Comparison of ENCODE assay signal across 11 cellular contexts in genomic region chr9:121207371-121207940, GRCh38. TPM values are rescaled to one million over a fixed set of nuclear protein-coding genes. Genes with fewer than 3 reads are reported as not detected.
DNase-seq lines count a peak whose midpoint lies in the region; ATAC-seq and TF ChIP-seq lines count a peak whose summit lies in the region.
"Had no signal": no experiment of that assay in that cellular context is flagged by ENCODE, and none has a peak within 500 bp of the region (broad histone marks: within the 10 kb centered on the region; RNA-seq: fewer than 3 reads in every experiment).

No MANE protein-coding gene starts in this region.

- intact Hi-C loops in PC-3 (cut with micrococcal nuclease) = no loop called here
- intact Hi-C loops in A673 (cut with micrococcal nuclease; ENCODE audit: unreplicated experiment) = no loop called here
- intact Hi-C loops in breast epithelium (cut with DNase I; ENCODE audit: low total_unique reads) = loop anchor here (10.0 kb wide), 1 partner anchor 197 kb away; no protein-coding TSS in a partner anchor

- peak; percentile 28 for TF ChIP-seq POLR2A in Raji (IDR thresholded peaks at IDR 0.05; ENCODE audit: insufficient read depth, low read depth, low read length)
- no peak for TF ChIP-seq POLR2A in breast epithelium (IDR thresholded peaks at IDR 0.05)

- H3K9me3 Mint-ChIP-seq in CD4-positive, CD25-positive, alpha-beta regulatory T cell = peaks cover 0 to 1% (median 0%) of the 10 kb centered on the region in 7 donors

- no peaks in the 10 kb centered on the region for H3K27me3 Mint-ChIP-seq in CD4-positive, CD25-positive, alpha-beta regulatory T cell

- no peak overlapping the region for H2AFZ ChIP-seq in PC-3 (ENCODE audit: low read length)

- H3K9ac ChIP-seq in PC-3 (ENCODE audit: low read length) = no peak overlapping the region
- H3K9ac ChIP-seq: SK-N-SH had no signal

- ATAC-seq in CD4-positive, CD25-positive, alpha-beta regulatory T cell (ENCODE audit: low read depth in 2 of 2) = peak; percentile 67 to 82
- ATAC-seq in GM19351 (IDR thresholded peaks at IDR 0.05; ENCODE audit: unreplicated experiment) (peak; percentile 82), HG03039 (IDR thresholded peaks at IDR 0.05; ENCODE audit: unreplicated experiment) (peak; percentile 71), PC-3 (no peak)

- H3K27me3 ChIP-seq in CD4-positive, CD25-positive, alpha-beta regulatory T cell (ENCODE audit: control insufficient read depth, insufficient read depth, low read length) = no peaks in the 10 kb centered on the region
- H3K27me3 ChIP-seq in PC-3 (ENCODE audit: low read length) (no peaks in the 10 kb centered on the region), A673 (replicated peaks; ENCODE audit: insufficient read depth, low read depth, low read length, poor library complexity) (no peaks in the 10 kb centered on the region), breast epithelium (no peaks in the 10 kb centered on the region)

- peak overlapping the region in 3 of 4 donors; percentile 46 to 60 (median 60) for H3K4me3 Mint-ChIP-seq in CD4-positive, CD25-positive, alpha-beta regulatory T cell

- no peaks in the 10 kb centered on the region for H3K36me3 ChIP-seq in CD4-positive, CD25-positive, alpha-beta regulatory T cell (ENCODE audit: control insufficient read depth, insufficient read depth, low read length)
- no peaks in the 10 kb centered on the region for H3K36me3 ChIP-seq in PC-3 (ENCODE audit: low read depth, low read length)
- no peaks in the 10 kb centered on the region for H3K36me3 ChIP-seq in A673 (ENCODE audit: insufficient read depth, low read length, poor library complexity, severe bottlenecking)
- no peaks in the 10 kb centered on the region for H3K36me3 ChIP-seq in breast epithelium

- peak in 1 of 3 donors; percentile 68 for DNase-seq in CD4-positive, CD25-positive, alpha-beta regulatory T cell
- DNase-seq in PC-3 = no peak
- no peak for DNase-seq in NCI-H2171 treated with DMSO at 0.1 percent for 48 hours (lab: John Stamatoyannopoulos, UW)
- DNase-seq in A673 (ENCODE audit: low spot score) = no peak
- DNase-seq in breast epithelium (ENCODE audit: low spot score in 2 of 2) = no peak
- DNase-seq: aorta, Caco-2, SK-N-SH had no signal

- H3K9me3 ChIP-seq in CD4-positive, CD25-positive, alpha-beta regulatory T cell (ENCODE audit: control insufficient read depth in 2 of 2, low read length in 2 of 2) = no peaks in the 10 kb centered on the region
- H3K9me3 ChIP-seq in PC-3 (ENCODE audit: low read length) = no peaks in the 10 kb centered on the region
- H3K9me3 ChIP-seq in A673 (ENCODE audit: low read depth, low read length, poor library complexity, severe bottlenecking) = peaks cover 4% of the 10 kb centered on the region
- no peaks in the 10 kb centered on the region for H3K9me3 ChIP-seq in breast epithelium
- H3K9me3 ChIP-seq: Caco-2, SK-N-SH had no signal

- peaks cover under 1% of the 10 kb centered on the region; the same call in 1 of the 2 replicates for H3K79me2 ChIP-seq in PC-3 (ENCODE audit: low read length)

- H3K27ac ChIP-seq in CD4-positive, CD25-positive, alpha-beta regulatory T cell (ENCODE audit: insufficient read depth, low read length, poor library complexity, severe bottlenecking) = peak overlapping the region; percentile 18
- H3K27ac ChIP-seq in PC-3 (ENCODE audit: low read length) (no peak overlapping the region), A673 (ENCODE audit: low read depth, low read length, poor library complexity, severe bottlenecking) (no peak overlapping the region), breast epithelium (no peak overlapping the region)

- BruUV-seq in PC-3 (replicated peaks; lab: Mats Ljungman, UMichigan) (no TSS peak), A673 (replicated peaks; lab: Mats Ljungman, UMichigan) (no TSS peak)

- no peaks in the 10 kb centered on the region for H4K20me1 ChIP-seq in PC-3 (ENCODE audit: low read length)

- peaks cover 13% of the 10 kb centered on the region for H3K4me1 ChIP-seq in CD4-positive, CD25-positive, alpha-beta regulatory T cell (ENCODE audit: control insufficient read depth, insufficient read depth, low read length, poor library complexity, severe bottlenecking)
- H3K4me1 ChIP-seq in PC-3 (ENCODE audit: insufficient read depth, low read length) (no peaks in the 10 kb centered on the region; the same call in 1 of the 2 replicates), A673 (ENCODE audit: insufficient read depth, low read length, poor library complexity, severe bottlenecking) (peaks cover 17% of the 10 kb centered on the region), breast epithelium (no peaks in the 10 kb centered on the region)
- H3K4me1 ChIP-seq: Caco-2 had no signal

- peaks cover 13 to 31% (median 21%) of the 10 kb centered on the region in 4 donors for H3K4me1 Mint-ChIP-seq in CD4-positive, CD25-positive, alpha-beta regulatory T cell

- H3K4me3 ChIP-seq in CD4-positive, CD25-positive, alpha-beta regulatory T cell (ENCODE audit: low read depth, low read length) = peak overlapping the region; percentile 6
- H3K4me3 ChIP-seq in PC-3 (ENCODE audit: low read length) (no peak overlapping the region), A673 (ENCODE audit: low read depth, low read length, poor library complexity, severe bottlenecking) (no peak overlapping the region), breast epithelium (no peak overlapping the region)

- TF ChIP-seq CTCF in PC-3 (conservative IDR thresholded peaks at IDR 0.05; ENCODE audit: low read depth, low read length) (no peak), A673 (conservative IDR thresholded peaks at IDR 0.05; ENCODE audit: low read depth, low read length) (no peak), breast epithelium (IDR thresholded peaks at IDR 0.05) (no peak)

- H3K36me3 Mint-ChIP-seq in CD4-positive, CD25-positive, alpha-beta regulatory T cell = no peaks in the 10 kb centered on the region

- H3F3A ChIP-seq in PC-3 (ENCODE audit: low read length, unreplicated experiment) = no peaks in the 10 kb centered on the region

- H3K4me2 ChIP-seq in PC-3 (ENCODE audit: low read length) = no peak overlapping the region
- H3K4me2 ChIP-seq: SK-N-SH had no signal

- POLR2A ChIA-PET in PC-3 (lab: Charles Lee; ENCODE audit: unreplicated experiment) = interaction anchor here (0.6 kb wide), 1 partner anchor 218 kb away, joined by 4 read pairs; no protein-coding TSS in a partner anchor
- POLR2A ChIA-PET in A673 (lab: Charles Lee; ENCODE audit: low non-redundant PET) = no interaction called here

- CTCF ChIA-PET in PC-3 (lab: Charles Lee) = no interaction called here
- CTCF ChIA-PET in A673 (lab: Charles Lee) = no interaction called here

- peak overlapping the region; percentile 36 to 76 (median 59) for H3K27ac Mint-ChIP-seq in CD4-positive, CD25-positive, alpha-beta regulatory T cell

- no peaks in the 10 kb centered on the region for H3K9me2 ChIP-seq in PC-3 (replicated peaks; ENCODE audit: low read length)
- H3K9me2 ChIP-seq: SK-N-SH had no signal

RNA-seq across cellular contexts. Expression of gene RAB14, which starts 5.8 kb away (rescaled TPM):
- 56.8 TPM for total RNA-seq in CD4-positive, CD25-positive, alpha-beta regulatory T cell
- 10 to 100 TPM; 36.8 to 54.7 (median 45.1) TPM for polyA plus RNA-seq in CD4-positive, CD25-positive, alpha-beta regulatory T cell
- total RNA-seq in PC-3 (2014; rRNA removed) (13.8 and 14.9 TPM in 2 replicates), A673 (2021) (65.9 and 71.9 TPM in 2 replicates), breast epithelium (10 to 100 TPM; 36.5 to 53.1 (median 41.3) TPM)
